Comparison of ENCODE assay signal across 28 cellular contexts in genomic region chr4:8092282-8092681, GRCh38.
"Had no signal": no experiment of that assay in that cellular context is flagged by ENCODE, and none has a peak within 500 bp of the region (broad histone marks: within the 10 kb centered on the region; RNA-seq: fewer than 3 reads in every experiment).

No MANE protein-coding gene starts in this region.

- ATAC-seq: Panc1 had no signal

- DNase-seq: activated CD4-positive, alpha-beta memory T cell treated with anti-CD3 and anti-CD28 coated beads, Interleukin-2, amount 10 ng/mL, durations not matched to agents 7 days and 5 days; activated CD4-positive, alpha-beta T cell treated with anti-CD3 and anti-CD28 coated beads for 1 hour; activated CD4-positive, alpha-beta T cell treated with anti-CD3 and anti-CD28 coated beads for 48 hours; activated CD4-positive, CD25-positive, alpha-beta regulatory T cell; activated gamma-delta T cell; activated naive CD4-positive, alpha-beta T cell treated with Interleukin-2 at 50 U/mL for 16 hours; activated naive CD8-positive, alpha-beta T cell treated with anti-CD3 and anti-CD28 coated beads, Interleukin-2, amount 10 ng/mL, durations not matched to agents 7 days and 5 days; activated T-cell treated with anti-CD3 and anti-CD28 coated beads, Interleukin-2, amount 50 U/mL, for 24 hours; amygdala; colonic mucosa; Kasumi-1; MM.1S; NCI-H1048; NCI-H1105 treated with DMSO at 0.1 percent for 48 hours; NCI-H1436; NCI-H1694; NCI-H1930; NCI-H2081 treated with DMSO at 0.1 percent for 48 hours; NCI-H226; NCI-H446 treated with DMSO at 0.1 percent for 48 hours; NCI-H524; NCI-H748 treated with DMSO at 0.1 percent for 48 hours; NK-92 treated with Interleukin-12 subunit alpha and Interleukin-12 subunit beta, amount 100 ng/mL, for 24 hours; SHP77; SJCRH30; T1000; WERI-Rb-1 had no signal
